Comparison of ENCODE assay signal across 7 cellular contexts in genomic region chr16:59826767-59827166, GRCh38.
"Had no signal": no experiment of that assay in that cellular context is flagged by ENCODE, and none has a peak within 500 bp of the region (broad histone marks: within the 10 kb centered on the region; RNA-seq: fewer than 3 reads in every experiment).

No MANE protein-coding gene starts in this region.

- H3K4me3 ChIP-seq: K562 had no signal

- FAIRE-seq: HTR-8/SVneo, K562 had no signal

- H3K9ac ChIP-seq: KMS-11 had no signal

- H3K4me2 ChIP-seq: KMS-11 had no signal

- DNase-seq: Karpas-422, KBM-7, KG1 had no signal

- ATAC-seq: K562 had no signal

- H3K27ac ChIP-seq: HL-60, KMS-11 had no signal
